Comparison of ENCODE assay signal across 8 cellular contexts in genomic region chr2:156476516-156477206, GRCh38. TPM values are rescaled to one million over a fixed set of nuclear protein-coding genes. Genes with fewer than 3 reads are reported as not detected.
A peak's percentile ranks its signal among the peaks of the same experiment; 100 is the strongest.
DNase-seq lines count a peak whose midpoint lies in the region; ATAC-seq and TF ChIP-seq lines count a peak whose summit lies in the region.

No MANE protein-coding gene starts in this region.

- no peak overlapping the region for H3K4me3 Mint-ChIP-seq in nephron progenitor cell

- DNase-seq in GM13976 (ENCODE audit: low spot score), result peak; percentile 44
- DNase-seq in H4 (ENCODE audit: low spot score), result peak; percentile 53
- peak; percentile 69 for DNase-seq in NCI-H226
- DNase-seq in fibroblast of lung (ENCODE audit: low read depth in 2 of 2), result peak; percentile 36 to 93
- DNase-seq in NCI-H2029 (lab: John Stamatoyannopoulos, UW), result no peak
- no peak for DNase-seq in left colon
- no peak for DNase-seq in nephron progenitor cell

- H3K9ac ChIP-seq in fibroblast of lung (ENCODE audit: insufficient read depth, low read length), result no peak overlapping the region

- H3K27me3 Mint-ChIP-seq in nephron progenitor cell (ENCODE audit: low read depth, poor library complexity), result no peaks in the 10 kb centered on the region

- TF ChIP-seq CTCF in GM13976 (IDR thresholded peaks at IDR 0.05; ENCODE audit: borderline replicate concordance, control extremely low read depth, extremely low read depth, insufficient read depth, missing control alignments), result no peak
- no peak for TF ChIP-seq CTCF in fibroblast of lung (conservative IDR thresholded peaks at IDR 0.05 in 1 of 2, IDR thresholded peaks at IDR 0.05 in 1 of 2; ENCODE audit: low read depth in 1 of 2, low read length in 2 of 2)
- no peak for TF ChIP-seq CTCF in nephron progenitor cell (IDR thresholded peaks at IDR 0.05)

- intact Hi-C loops in left colon (cut with DNase I, micrococcal nuclease), result no loop called here

- ATAC-seq in left colon, result no peak
- ATAC-seq in HG03280 (IDR thresholded peaks at IDR 0.05; ENCODE audit: unreplicated experiment), result no peak

- H3K4me2 ChIP-seq in fibroblast of lung (ENCODE audit: extremely low read depth, insufficient read depth, low read length), result no peak overlapping the region

- no peaks in the 10 kb centered on the region for H3K79me2 ChIP-seq in fibroblast of lung (ENCODE audit: control insufficient read depth, insufficient read depth, low read length)

- H3K27ac ChIP-seq in fibroblast of lung (ENCODE audit: insufficient read depth, low read length), result no peak overlapping the region

- peaks cover 2% of the 10 kb centered on the region for H4K20me1 ChIP-seq in fibroblast of lung (ENCODE audit: control insufficient read depth, extremely low read depth, insufficient read depth, low read length)

- H3K9me3 ChIP-seq in fibroblast of lung (ENCODE audit: control insufficient read depth, insufficient read depth, low read depth, low read length), result no peaks in the 10 kb centered on the region

- H3K9me3 Mint-ChIP-seq in nephron progenitor cell, result no peaks in the 10 kb centered on the region

- no peak overlapping the region for H3K27ac Mint-ChIP-seq in nephron progenitor cell

- no peaks in the 10 kb centered on the region for H3K4me1 Mint-ChIP-seq in nephron progenitor cell

- in situ Hi-C loops in GM13976 (cut with MboI; ENCODE audit: low sequenced_read_pairs, unreplicated experiment), result no loop called here

- no peak overlapping the region for H3K4me3 ChIP-seq in fibroblast of lung (replicated peaks in 1 of 4; ENCODE audit: control extremely low read depth in 1 of 4, insufficient read depth in 1 of 4, low read depth in 3 of 4, low read length in 4 of 4)

- H3K36me3 Mint-ChIP-seq in nephron progenitor cell (ENCODE audit: low read depth), result peaks cover 6% of the 10 kb centered on the region

- no peaks in the 10 kb centered on the region for H3K27me3 ChIP-seq in fibroblast of lung (ENCODE audit: control insufficient read depth, insufficient read depth, low read length)

- no peak overlapping the region for H2AFZ ChIP-seq in fibroblast of lung (ENCODE audit: low read length)

- H3K4me1 ChIP-seq in fibroblast of lung (ENCODE audit: control insufficient read depth, extremely low read depth, insufficient read depth, low read length), result peaks cover 2% of the 10 kb centered on the region

- H3K36me3 ChIP-seq in fibroblast of lung (ENCODE audit: control insufficient read depth, insufficient read depth, low read length), result no peaks in the 10 kb centered on the region

RNA-seq across cellular contexts. Expression of gene GPD2, which starts 40.5 kb away (rescaled TPM):
- 72.2 and 84.6 TPM in 2 replicates for total RNA-seq in H4 (2014; rRNA removed; shearing (Covaris generic))
- total RNA-seq in fibroblast of lung (46.0 and 46.6 TPM in 2 replicates), left colon (10 to 100 TPM; 79.9 to 80.0 TPM)
- polyA plus RNA-seq in fibroblast of lung, result 21.6 and 23.7 TPM in 2 replicates
- 18.3 and 20.9 TPM in 2 replicates for polyA plus RNA-seq in fibroblast of lung (2012)
- 25.1 and 28.7 TPM in 2 replicates for polyA minus RNA-seq in fibroblast of lung (ENCODE audit: low replicate concordance)

Comparison
In these comparisons a context has a peak if more than half of its experiments do, and no peak if none do; other contexts are left out.
1. DNase-seq: peak in GM13976 (single experiment), H4 (single experiment), NCI-H226 (single experiment) and fibroblast of lung (2 of 2); none in NCI-H2029 (single experiment), left colon (0 of 2) and nephron progenitor cell (single experiment).